Comparison of ENCODE assay signal across 16 cellular contexts in the genomic region with DNA sequence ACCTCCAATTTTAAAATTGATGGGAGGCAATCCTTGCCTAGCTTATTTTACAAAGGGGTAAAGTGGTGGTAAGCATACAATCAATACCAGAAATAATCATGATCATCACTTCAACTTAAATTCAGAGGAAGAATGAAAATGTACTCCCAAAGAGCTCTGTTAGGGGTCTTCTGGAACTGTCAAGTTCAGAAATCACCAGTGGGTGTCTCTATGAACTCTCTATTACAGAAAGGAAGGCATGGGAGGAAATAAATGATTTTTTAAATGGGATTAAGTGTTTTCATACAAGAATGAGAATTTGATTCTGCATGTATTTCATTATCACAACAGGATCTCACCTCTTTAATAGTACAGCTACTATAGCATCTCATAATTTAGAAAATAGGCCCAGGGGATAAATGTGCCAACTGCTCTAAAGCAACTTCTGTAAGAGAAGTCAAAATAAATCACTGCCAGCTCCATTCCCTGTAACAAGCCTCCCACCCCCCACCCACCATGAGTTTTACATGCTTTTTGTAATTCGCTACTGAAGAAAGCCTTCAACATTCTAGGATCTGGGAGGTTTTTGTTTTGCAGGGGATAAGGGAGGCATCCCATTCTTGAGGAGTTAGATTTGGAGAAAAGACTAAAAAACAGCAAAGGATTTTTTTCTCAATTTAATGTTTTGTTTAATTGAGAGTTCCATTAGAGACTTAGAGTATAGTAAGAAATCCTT. TPM values are rescaled to one million over a fixed set of nuclear protein-coding genes. Genes with fewer than 3 reads are reported as not detected.
DNase-seq lines count a peak whose midpoint lies in the region; ATAC-seq and TF ChIP-seq lines count a peak whose summit lies in the region.
"Had no signal": no experiment of that assay in that cellular context is flagged by ENCODE, and none has a peak within 500 bp of the region (broad histone marks: within the 10 kb centered on the region; RNA-seq: fewer than 3 reads in every experiment).

No MANE protein-coding gene starts in this region.

- peaks cover 0 to 25% of the 10 kb centered on the region in 2 donors for H3K36me3 ChIP-seq in adrenal gland (replicated peaks in 1 of 2)
- H3K36me3 ChIP-seq in liver (ENCODE audit: control insufficient read depth in 4 of 4, insufficient read depth in 3 of 4, low read depth in 1 of 4, low read length in 3 of 4) = peaks cover 0 to 7% (median 4%) of the 10 kb centered on the region in 4 donors
- H3K36me3 ChIP-seq in transverse colon = peaks cover 0 to 24% (median 5%) of the 10 kb centered on the region in 4 donors
- H3K36me3 ChIP-seq in naive thymus-derived CD4-positive, alpha-beta T cell (ENCODE audit: control insufficient read depth in 2 of 3, insufficient read depth in 3 of 3, low read length in 3 of 3) = peaks cover 9 to 26% (median 10%) of the 10 kb centered on the region in 3 experiments

- 83 to 100% (median 97%) methylated on average over 1 of the region's 1 CpG for WGBS in adrenal gland, 4 donors
- WGBS in liver = 91% methylated on average over 1 of the region's 1 CpG
- whole genome bisulfite sequencing in transverse colon (ENCODE audit: low coverage in 1 of 2), 2 donors = 78 to 93% methylated on average over 1 of the region's 1 CpG

- H3K9ac ChIP-seq in liver (ENCODE audit: low read depth in 1 of 2, low read length in 2 of 2) = peak overlapping the region; percentile 25 to 77

- POLR2A ChIA-PET in naive thymus-derived CD4-positive, alpha-beta T cell (lab: Charles Lee) = no interaction called here

- H3K27ac ChIP-seq in adrenal gland (peak overlapping the region in 3 of 5 donors; percentile 52 to 67 (median 64)), liver (ENCODE audit: low read depth in 1 of 2, low read length in 2 of 2) (peak overlapping the region; percentile 93 to 97), transverse colon (peak overlapping the region; percentile 71 to 81 (median 74))
- H3K27ac ChIP-seq in naive thymus-derived CD4-positive, alpha-beta T cell (ENCODE audit: low read depth, low read length) = no peak overlapping the region
- H3K27ac ChIP-seq: foreskin keratinocyte had no signal

- peaks cover 14 to 39% of the 10 kb centered on the region in 2 donors for H3K4me1 ChIP-seq in adrenal gland (replicated peaks in 1 of 2)
- H3K4me1 ChIP-seq in liver (ENCODE audit: control insufficient read depth in 4 of 4, insufficient read depth in 4 of 4, low read length in 3 of 4) = peaks cover 7 to 26% (median 15%) of the 10 kb centered on the region in 4 donors
- peaks cover 10 to 45% (median 19%) of the 10 kb centered on the region in 4 donors for H3K4me1 ChIP-seq in transverse colon
- H3K4me1 ChIP-seq in naive thymus-derived CD4-positive, alpha-beta T cell (ENCODE audit: control insufficient read depth in 2 of 2, insufficient read depth in 2 of 2, low read length in 2 of 2) = peaks cover 0 to 15% of the 10 kb centered on the region in 2 donors

- no peak for DNase-seq in activated T-cell treated with anti-CD3 and anti-CD28 coated beads, Interleukin-2, amount 50 U/mL, for 24 hours
- no peak for DNase-seq in activated T-cell treated with anti-CD3 and anti-CD28 coated beads, Interleukin-2, amount 50 U/mL, for 48 hours
- no peak for DNase-seq in adrenal gland
- DNase-seq in transverse colon = no peak
- no peak for DNase-seq in sciatic nerve (ENCODE audit: low spot score)
- no peak for DNase-seq in naive thymus-derived CD4-positive, alpha-beta T cell
- DNase-seq: amniotic stem cell, cortex of kidney, foreskin keratinocyte, Karpas-422, NCI-H187 treated with DMSO at 0.1 percent for 48 hours, NCI-H526, Right ventricle myocardium superior had no signal

- in situ Hi-C loops in transverse colon (cut with MboI; ENCODE audit: low pct_ligation_motif_present in 1 of 4, low pct_unique_long_range_greater_than_20kb in 1 of 4, low sequenced_read_pairs in 3 of 4) = no loop called here

- no peak overlapping the region for H3K4me3 ChIP-seq in adrenal gland
- H3K4me3 ChIP-seq in liver (ENCODE audit: low read depth in 1 of 3, low read length in 3 of 3) = no peak overlapping the region
- H3K4me3 ChIP-seq in transverse colon = no peak overlapping the region
- H3K4me3 ChIP-seq in naive thymus-derived CD4-positive, alpha-beta T cell (ENCODE audit: low read length) = no peak overlapping the region

- CTCF ChIA-PET in naive thymus-derived CD4-positive, alpha-beta T cell (lab: Charles Lee) = no interaction called here

- no peak for TF ChIP-seq POLR2A in adrenal gland (IDR thresholded peaks at IDR 0.05)
- no peak for TF ChIP-seq POLR2A in transverse colon (IDR thresholded peaks at IDR 0.05)

- no peak overlapping the region for H3K4me3 Mint-ChIP-seq in activated T-cell treated with anti-CD3 and anti-CD28 coated beads, Interleukin-2, amount 50 U/mL, for 24 hours
- no peak overlapping the region for H3K4me3 Mint-ChIP-seq in naive thymus-derived CD4-positive, alpha-beta T cell

- peaks cover 48% of the 10 kb centered on the region for H3K4me1 Mint-ChIP-seq in activated T-cell treated with anti-CD3 and anti-CD28 coated beads, Interleukin-2, amount 50 U/mL, for 24 hours (ENCODE audit: low read depth)
- H3K4me1 Mint-ChIP-seq in naive thymus-derived CD4-positive, alpha-beta T cell = peaks cover 16 to 46% (median 32%) of the 10 kb centered on the region in 7 donors

- no peak for TF ChIP-seq EP300 in transverse colon (IDR thresholded peaks at IDR 0.05; ENCODE audit: low read depth)

- intact Hi-C loops in adrenal gland (cut with DNase I) (no loop called here), transverse colon (cut with DNase I; ENCODE audit: low total_unique reads) (no loop called here), sciatic nerve (cut with DNase I) (no loop called here)
- intact Hi-C loops in naive thymus-derived CD4-positive, alpha-beta T cell (cut with micrococcal nuclease) = no loop called here

- ATAC-seq in HG02852 (IDR thresholded peaks at IDR 0.05; ENCODE audit: unreplicated experiment) (no peak), sciatic nerve (no peak)
- no peak for ATAC-seq in naive thymus-derived CD4-positive, alpha-beta T cell

- peaks cover 74% of the 10 kb centered on the region for H3K36me3 Mint-ChIP-seq in activated T-cell treated with anti-CD3 and anti-CD28 coated beads, Interleukin-2, amount 50 U/mL, for 24 hours (ENCODE audit: low read depth)
- peaks cover 8 to 56% (median 31%) of the 10 kb centered on the region in 5 donors for H3K36me3 Mint-ChIP-seq in naive thymus-derived CD4-positive, alpha-beta T cell

- H3K9me3 Mint-ChIP-seq in activated T-cell treated with anti-CD3 and anti-CD28 coated beads, Interleukin-2, amount 50 U/mL, for 24 hours = no peaks in the 10 kb centered on the region
- H3K9me3 Mint-ChIP-seq in naive thymus-derived CD4-positive, alpha-beta T cell = no peaks in the 10 kb centered on the region

- H3K27ac Mint-ChIP-seq in activated T-cell treated with anti-CD3 and anti-CD28 coated beads, Interleukin-2, amount 50 U/mL, for 24 hours = peak overlapping the region; percentile 9
- no peak overlapping the region for H3K27ac Mint-ChIP-seq in naive thymus-derived CD4-positive, alpha-beta T cell

- no peaks in the 10 kb centered on the region for H3K27me3 Mint-ChIP-seq in activated T-cell treated with anti-CD3 and anti-CD28 coated beads, Interleukin-2, amount 50 U/mL, for 24 hours
- no peaks in the 10 kb centered on the region for H3K27me3 Mint-ChIP-seq in naive thymus-derived CD4-positive, alpha-beta T cell

- H3K27me3 ChIP-seq in adrenal gland (no peaks in the 10 kb centered on the region), liver (ENCODE audit: control insufficient read depth in 4 of 4, insufficient read depth in 4 of 4, low read length in 3 of 4) (no peaks in the 10 kb centered on the region), transverse colon (no peaks in the 10 kb centered on the region)
- no peaks in the 10 kb centered on the region for H3K27me3 ChIP-seq in naive thymus-derived CD4-positive, alpha-beta T cell (ENCODE audit: control insufficient read depth in 2 of 2, insufficient read depth in 2 of 2, low read length in 2 of 2)
- H3K27me3 ChIP-seq: foreskin keratinocyte had no signal

- no peak for TF ChIP-seq CTCF in adrenal gland (IDR thresholded peaks at IDR 0.05)
- TF ChIP-seq CTCF in liver (IDR thresholded peaks at IDR 0.05; ENCODE audit: low read depth, low read length, missing input control) = peak; percentile 2
- TF ChIP-seq CTCF in transverse colon (IDR thresholded peaks at IDR 0.05) = no peak

- peak in 1 of 2 donors; percentile 37 for TF ChIP-seq RAD21 in liver (IDR thresholded peaks at IDR 0.05)

- no peaks in the 10 kb centered on the region for H3K9me3 ChIP-seq in adrenal gland (replicated peaks in 1 of 3)
- H3K9me3 ChIP-seq in liver (ENCODE audit: control insufficient read depth in 4 of 4, low read length in 3 of 4) = no peaks in the 10 kb centered on the region
- no peaks in the 10 kb centered on the region for H3K9me3 ChIP-seq in transverse colon
- no peaks in the 10 kb centered on the region for H3K9me3 ChIP-seq in naive thymus-derived CD4-positive, alpha-beta T cell (ENCODE audit: control insufficient read depth in 2 of 3, low read length in 3 of 3)

TF ChIP-seq in liver, 16 proteins besides CTCF, POLR2A, EP300 and RAD21 (continues in another document):
- TF ChIP-seq TAF1 (conservative IDR thresholded peaks at IDR 0.05) = no peak
- no peak for TF ChIP-seq HNF4G (IDR thresholded peaks at IDR 0.05)
- TF ChIP-seq SP1 (IDR thresholded peaks at IDR 0.05) = no peak
- TF ChIP-seq YY1 (IDR thresholded peaks at IDR 0.05) = no peak

RNA-seq across cellular contexts. Expression of gene DCP1B, which starts 9.7 kb away (rescaled TPM):
- total RNA-seq in adrenal gland (10 to 100 TPM; 12.4 to 47.9 (median 37.5) TPM), liver (1 to 10 TPM; 3.5 to 5.1 TPM), transverse colon (10 to 100 TPM; 17.3 to 26.2 (median 20.6) TPM), sciatic nerve (17.7 TPM)
- polyA plus RNA-seq in adrenal gland (10 to 100 TPM; 12.4 to 29.0 (median 13.3) TPM), liver (1 to 10 TPM; 4.0 to 5.5 TPM)
- total RNA-seq in naive thymus-derived CD4-positive, alpha-beta T cell = 10 to 100 TPM in 3 of 5 experiments, 1 to 10 TPM in 2; 8.1 to 19.7 (median 15.5) TPM
- 10 to 100 TPM; 21.0 to 30.5 TPM for polyA plus RNA-seq in naive thymus-derived CD4-positive, alpha-beta T cell

RNA-seq across cellular contexts. Expression of gene CACNA1C, which starts 58.2 kb away (rescaled TPM):
- total RNA-seq in adrenal gland (1 to 10 TPM; 2.4 to 5.8 (median 3.7) TPM), liver (1 to 10 TPM in 1 of 2 donors, under 1 TPM in 1; 0.37 to 1.9 TPM), transverse colon (10 to 100 TPM; 18.8 to 35.2 (median 24.8) TPM), sciatic nerve (9.0 TPM)
- polyA plus RNA-seq in adrenal gland (1 to 10 TPM; 2.0 to 5.4 (median 2.4) TPM), liver (under 1 TPM; 0.23 to 0.44 TPM)
- total RNA-seq in naive thymus-derived CD4-positive, alpha-beta T cell = under 1 TPM; 0.08 to 0.48 (median 0.10) TPM
- polyA plus RNA-seq in naive thymus-derived CD4-positive, alpha-beta T cell = under 1 TPM; 0.04 to 0.05 TPM
- total RNA-seq: foreskin keratinocyte had no signal
- polyA plus RNA-seq: foreskin keratinocyte, keratinocyte had no signal
